8 cellular contexts compared by ENCODE assay signal in the genomic region with DNA sequence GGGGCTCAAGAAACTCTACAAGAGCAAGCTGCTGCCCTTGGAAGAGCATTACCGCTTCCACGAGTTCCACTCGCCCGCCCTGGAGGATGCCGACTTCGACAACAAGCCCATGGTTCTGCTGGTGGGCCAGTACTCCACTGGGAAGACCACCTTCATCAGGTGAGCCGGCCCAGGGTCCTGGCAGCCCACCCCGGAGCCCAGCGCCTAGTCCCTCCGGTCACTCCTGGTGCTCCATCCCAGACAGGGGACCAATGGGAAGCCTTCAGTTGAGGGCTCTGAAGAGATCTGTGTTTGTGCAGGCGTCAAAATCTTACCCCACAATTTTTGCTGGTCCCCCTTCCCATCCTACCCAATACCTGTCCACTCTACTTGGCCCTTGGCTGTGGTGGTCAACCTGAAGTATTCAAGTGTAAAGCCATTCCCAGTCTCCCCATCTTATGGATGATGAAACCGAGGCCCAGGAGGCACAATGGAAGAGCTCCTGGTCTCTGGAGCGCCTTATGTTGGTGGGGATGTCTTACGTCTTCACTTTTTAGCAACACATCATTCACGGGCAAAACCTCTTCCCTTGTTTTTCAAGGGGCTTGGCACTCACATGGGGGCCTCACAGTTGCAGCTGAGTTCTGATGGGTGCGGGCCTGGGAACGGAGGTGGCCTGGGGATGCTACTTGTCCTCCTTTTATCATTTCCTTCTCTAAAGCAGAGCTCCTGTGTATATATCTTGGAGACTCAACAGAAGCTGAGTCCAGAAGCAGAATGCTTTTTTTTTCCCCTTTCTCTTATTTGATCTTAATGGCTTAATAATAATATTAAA. TPM values are rescaled to one million over a fixed set of nuclear protein-coding genes. Genes with fewer than 3 reads are reported as not detected.
DNase-seq lines count a peak whose midpoint lies in the region; ATAC-seq, FAIRE-seq and TF ChIP-seq lines count a peak whose summit lies in the region.

No MANE protein-coding gene starts in this region.

- H3K27me3 ChIP-seq in GM23338 (ENCODE audit: insufficient read depth): peaks cover 10% of the 10 kb centered on the region
- no peaks in the 10 kb centered on the region for H3K27me3 ChIP-seq in right atrium auricular region
- H3K27me3 ChIP-seq in skeletal muscle satellite cell (ENCODE audit: control insufficient read depth, insufficient read depth, low read length): peaks cover 10% of the 10 kb centered on the region

- H3K4me2 ChIP-seq in GM23338 (peak overlapping the region; percentile 93), skeletal muscle satellite cell (ENCODE audit: low read length) (peak overlapping the region; percentile 97)

- H3K36me3 ChIP-seq in GM23338 (ENCODE audit: insufficient read depth) (no peaks in the 10 kb centered on the region; the same call in 1 of the 2 replicates), right atrium auricular region (no peaks in the 10 kb centered on the region), skeletal muscle satellite cell (ENCODE audit: insufficient read depth, low read length) (no peaks in the 10 kb centered on the region)

- TF ChIP-seq CTCF in GM23338 (conservative IDR thresholded peaks at IDR 0.05; ENCODE audit: low read depth in 2 of 2) (no peak), right atrium auricular region (IDR thresholded peaks at IDR 0.05) (no peak)

- peak overlapping the region; percentile 94 for H2AFZ ChIP-seq in GM23338

- no peaks in the 10 kb centered on the region for H3K9me3 Mint-ChIP-seq in GM23338
- H3K9me3 Mint-ChIP-seq in activated CD4-positive, alpha-beta memory T cell treated with anti-CD3 and anti-CD28 coated beads, Interleukin-2, amount 10 ng/mL, durations not matched to agents 7 days and 5 days: no peaks in the 10 kb centered on the region

- H3K27me3 Mint-ChIP-seq in GM23338 (ENCODE audit: insufficient read depth, low read depth, poor library complexity): peaks cover 10% of the 10 kb centered on the region
- peaks cover 13% of the 10 kb centered on the region for H3K27me3 Mint-ChIP-seq in activated CD4-positive, alpha-beta memory T cell treated with anti-CD3 and anti-CD28 coated beads, Interleukin-2, amount 10 ng/mL, durations not matched to agents 7 days and 5 days

- H3K9me2 ChIP-seq in GM23338 (ENCODE audit: insufficient read depth): no peaks in the 10 kb centered on the region

- H3K79me2 ChIP-seq in GM23338 (replicated peaks; ENCODE audit: insufficient read depth): peaks cover 5% of the 10 kb centered on the region; the same call in 1 of the 2 replicates

- no peak overlapping the region for H3K27ac Mint-ChIP-seq in GM23338
- H3K27ac Mint-ChIP-seq in activated CD4-positive, alpha-beta memory T cell treated with anti-CD3 and anti-CD28 coated beads, Interleukin-2, amount 10 ng/mL, durations not matched to agents 7 days and 5 days: no peak overlapping the region

- H3K9me3 ChIP-seq in right atrium auricular region (no peaks in the 10 kb centered on the region), skeletal muscle satellite cell (replicated peaks; ENCODE audit: low read length) (no peaks in the 10 kb centered on the region)

- H3K4me1 Mint-ChIP-seq in GM23338: peaks cover 26% of the 10 kb centered on the region
- peaks cover 18% of the 10 kb centered on the region for H3K4me1 Mint-ChIP-seq in activated CD4-positive, alpha-beta memory T cell treated with anti-CD3 and anti-CD28 coated beads, Interleukin-2, amount 10 ng/mL, durations not matched to agents 7 days and 5 days

- POLR2A ChIA-PET in activated CD4-positive, alpha-beta memory T cell treated with anti-CD3 and anti-CD28 coated beads, Interleukin-2, amount 10 ng/mL, durations not matched to agents 7 days and 5 days (lab: Charles Lee): interaction anchor here (0.6 kb wide), 1 partner anchor 195 kb away, joined by 4 read pairs; no protein-coding TSS in a partner anchor

- DNase-seq in GM23338 (ENCODE audit: low spot score) (no peak), right atrium auricular region (ENCODE audit: low spot score) (peak; percentile 50), NCI-H187 treated with DMSO at 0.1 percent for 48 hours (lab: John Stamatoyannopoulos, UW) (no peak), H54 (ENCODE audit: insufficient read length, low spot score) (no peak)
- DNase-seq in activated CD4-positive, alpha-beta memory T cell treated with anti-CD3 and anti-CD28 coated beads, Interleukin-2, amount 10 ng/mL, durations not matched to agents 7 days and 5 days: no peak
- no peak for DNase-seq in activated CD4-positive, alpha-beta T cell treated with anti-CD3 and anti-CD28 coated beads for 1 hour

- H4K20me1 ChIP-seq in GM23338 (replicated peaks; ENCODE audit: insufficient read depth): no peaks in the 10 kb centered on the region; the same call in 1 of the 2 replicates

- TF ChIP-seq POLR2A in H54 (IDR thresholded peaks at IDR 0.05; ENCODE audit: low read depth, low read length): no peak

- H3K4me1 ChIP-seq in GM23338 (ENCODE audit: insufficient read depth): peaks cover 16% of the 10 kb centered on the region
- H3K4me1 ChIP-seq in right atrium auricular region: peaks cover 0 to 50% of the 10 kb centered on the region in 2 donors
- peaks cover 12% of the 10 kb centered on the region for H3K4me1 ChIP-seq in skeletal muscle satellite cell (ENCODE audit: control insufficient read depth, insufficient read depth, low read length)

- FAIRE-seq in H54 (lab: Jason Lieb, UNC): no peak

- H3F3A ChIP-seq in GM23338 (replicated peaks; ENCODE audit: low read depth): no peaks in the 10 kb centered on the region

- ATAC-seq in GM23338 (no peak), GM18498 (IDR thresholded peaks at IDR 0.05; ENCODE audit: unreplicated experiment) (no peak)

- peak overlapping the region; percentile 75 for H3K4me3 Mint-ChIP-seq in GM23338
- H3K4me3 Mint-ChIP-seq in activated CD4-positive, alpha-beta memory T cell treated with anti-CD3 and anti-CD28 coated beads, Interleukin-2, amount 10 ng/mL, durations not matched to agents 7 days and 5 days: peak overlapping the region; percentile 48

- peak overlapping the region; percentile 75 for H3K9ac ChIP-seq in skeletal muscle satellite cell (ENCODE audit: low read depth, low read length)

- H3K4me3 ChIP-seq in GM23338 (peak overlapping the region; percentile 77), right atrium auricular region (peak overlapping the region; percentile 55 to 68), skeletal muscle satellite cell (ENCODE audit: low read length) (peak overlapping the region; percentile 82)

- CTCF ChIA-PET in activated CD4-positive, alpha-beta memory T cell treated with anti-CD3 and anti-CD28 coated beads, Interleukin-2, amount 10 ng/mL, durations not matched to agents 7 days and 5 days (lab: Charles Lee): interaction anchor here (1.4 kb wide), 1 partner anchor 65 kb away, joined by 3 read pairs; no protein-coding TSS in a partner anchor

- no peak overlapping the region for H3K27ac ChIP-seq in GM23338 (ENCODE audit: low read depth)
- H3K27ac ChIP-seq in right atrium auricular region: peak overlapping the region; percentile 61 to 75

- H3K36me3 Mint-ChIP-seq in GM23338 (ENCODE audit: low read depth): no peaks in the 10 kb centered on the region
- H3K36me3 Mint-ChIP-seq in activated CD4-positive, alpha-beta memory T cell treated with anti-CD3 and anti-CD28 coated beads, Interleukin-2, amount 10 ng/mL, durations not matched to agents 7 days and 5 days (ENCODE audit: low read depth): no peaks in the 10 kb centered on the region

TF ChIP-seq in GM23338, 12 proteins besides CTCF, POLR2A, EP300 and RAD21 (continues in another document):
- TF ChIP-seq ZNF114 (CRISPR knock-in tag; IDR thresholded peaks at IDR 0.05): no peak

RNA-seq across cellular contexts. Expression of a gene that starts 0.9 kb away (rescaled TPM):
- 11.9 and 12.6 TPM in 2 replicates for total RNA-seq in GM23338 (2014; rRNA removed; shearing (Covaris generic))
- polyA plus RNA-seq in GM23338 (2016; fragmentation: Nextera tagmentation; extraction: Ambion mirVana): 2.8 and 3.3 TPM in 2 replicates
- total RNA-seq in activated CD4-positive, alpha-beta memory T cell treated with anti-CD3 and anti-CD28 coated beads, Interleukin-2, amount 10 ng/mL, durations not matched to agents 7 days and 5 days: 1 to 10 TPM in 1 of 2 experiments, under 1 TPM in 1; 0.86 to 1.1 TPM
- 10 to 100 TPM; 10.6 to 12.5 TPM for total RNA-seq in right atrium auricular region
- total RNA-seq in skeletal muscle satellite cell (2012; rRNA removed): 11.7 and 13.5 TPM in 2 replicates

RNA-seq across cellular contexts. Expression of a gene that starts 17.6 kb away (rescaled TPM):
- 0.54 TPM in 1 of 2 replicates, not detected in the other for total RNA-seq in GM23338 (2014; rRNA removed; shearing (Covaris generic))
- 0.15 TPM in 1 of 2 replicates, not detected in the other for polyA plus RNA-seq in GM23338 (2016; fragmentation: Nextera tagmentation; extraction: Ambion mirVana)
- total RNA-seq in activated CD4-positive, alpha-beta memory T cell treated with anti-CD3 and anti-CD28 coated beads, Interleukin-2, amount 10 ng/mL, durations not matched to agents 7 days and 5 days: under 1 TPM; 0.35 TPM
- total RNA-seq in right atrium auricular region: under 1 TPM; 0.16 to 0.22 TPM
- not detected in 2 replicates for total RNA-seq in skeletal muscle satellite cell (2012; rRNA removed)
